In genomic region chr10:114259825-114260224, GRCh38 we compare ENCODE assay signal across 21 cellular contexts. TPM values are rescaled to one million over a fixed set of nuclear protein-coding genes. Genes with fewer than 3 reads are reported as not detected.
DNase-seq lines count a peak whose midpoint lies in the region; ATAC-seq and TF ChIP-seq lines count a peak whose summit lies in the region.
"Had no signal": no experiment of that assay in that cellular context is flagged by ENCODE, and none has a peak within 500 bp of the region (broad histone marks: within the 10 kb centered on the region; RNA-seq: fewer than 3 reads in every experiment).

No MANE protein-coding gene starts in this region.

- peak; percentile 88 for DNase-seq in AG08395 (ENCODE audit: low spot score)
- DNase-seq in NCI-H226: peak; percentile 63
- DNase-seq in omental fat pad (ENCODE audit: low spot score): no peak
- DNase-seq in amniotic stem cell (lab: John Stamatoyannopoulos, UW): no peak
- DNase-seq in iPS-NIHi7 (ENCODE audit: extremely low spot score): no peak
- no peak for DNase-seq in Caco-2
- DNase-seq: activated CD4-positive, alpha-beta T cell treated with anti-CD3 and anti-CD28 coated beads for 36 hours; activated naive CD4-positive, alpha-beta T cell treated with anti-CD3 and anti-CD28 coated beads, Interleukin-2, amount 50 U/mL, for 16 hours; foreskin melanocyte; NCI-H1105; NCI-H2171 treated with DMSO at 0.1 percent for 48 hours; nucleus accumbens; SHP77 treated with DMSO at 0.1 percent for 48 hours; stimulated activated naive B cell treated with anti-CD40 and anti-IgM and Interleukin-4, amounts not matched to agents 10 μg/mL and 1 μg/mL and 100 μg/mL, for 72 hours; T1000 had no signal

- WGBS in gastroesophageal sphincter (ENCODE audit: low coverage in 1 of 2), 2 donors: 55 to 74% methylated on average over 2 to 5 of the region's 10 CpGs

- TF ChIP-seq EP300 in gastroesophageal sphincter (IDR thresholded peaks at IDR 0.05): no peak

- H3K4me1 ChIP-seq in gastroesophageal sphincter (peaks cover 0 to 17% (median 0%) of the 10 kb centered on the region in 3 donors), Caco-2 (peaks cover 4% of the 10 kb centered on the region; the same call in 1 of the 2 replicates)
- H3K4me1 ChIP-seq: A549 had no signal

- no peak for TF ChIP-seq POLR2A in gastroesophageal sphincter (IDR thresholded peaks at IDR 0.05)

- intact Hi-C loops in Caco-2 (cut with micrococcal nuclease; ENCODE audit: unreplicated experiment): no loop called here

- no peaks in the 10 kb centered on the region for H3K9me3 Mint-ChIP-seq in Caco-2 (ENCODE audit: unreplicated experiment)
- H3K9me3 Mint-ChIP-seq: stimulated activated naive B cell treated with anti-CD40 and anti-IgM and Interleukin-4, amounts not matched to agents 10 μg/mL and 1 μg/mL and 100 μg/mL, for 72 hours; type B pancreatic cell had no signal

- no peak overlapping the region for H3K4me3 Mint-ChIP-seq in Caco-2 (ENCODE audit: unreplicated experiment)
- H3K4me3 Mint-ChIP-seq: activated CD4-positive, alpha-beta T cell treated with anti-CD3 and anti-CD28 coated beads for 36 hours; stimulated activated naive B cell treated with anti-CD40 and anti-IgM and Interleukin-4, amounts not matched to agents 10 μg/mL and 1 μg/mL and 100 μg/mL, for 72 hours; type B pancreatic cell had no signal

- H3K27ac ChIP-seq in gastroesophageal sphincter: peak overlapping the region in 3 of 4 donors; percentile 25 to 56 (median 54)
- H3K27ac ChIP-seq: A549, HL-60 had no signal

- POLR2A ChIA-PET in Caco-2 (lab: Charles Lee): no interaction called here

- peaks cover 15% of the 10 kb centered on the region for H3K4me1 Mint-ChIP-seq in Caco-2 (ENCODE audit: low read depth, unreplicated experiment)

- TF ChIP-seq CTCF in gastroesophageal sphincter (IDR thresholded peaks at IDR 0.05): no peak
- no peak for TF ChIP-seq CTCF in omental fat pad (IDR thresholded peaks at IDR 0.05)
- TF ChIP-seq CTCF in Caco-2 (IDR thresholded peaks at IDR 0.05; ENCODE audit: insufficient read depth in 1 of 2, low read depth in 1 of 2, low read length in 1 of 2, severe bottlenecking in 1 of 2, unreplicated experiment in 1 of 2): no peak

- H3K9me3 ChIP-seq in gastroesophageal sphincter: no peaks in the 10 kb centered on the region
- no peaks in the 10 kb centered on the region for H3K9me3 ChIP-seq in Caco-2
- H3K9me3 ChIP-seq: A549 had no signal

- no peaks in the 10 kb centered on the region for H3K27me3 ChIP-seq in gastroesophageal sphincter
- H3K27me3 ChIP-seq in Caco-2 (replicated peaks; ENCODE audit: control insufficient read depth, insufficient read depth, low read length): no peaks in the 10 kb centered on the region

- H3K4me3 ChIP-seq in gastroesophageal sphincter (no peak overlapping the region), Caco-2 (ENCODE audit: low read depth, low read length) (no peak overlapping the region)
- H3K4me3 ChIP-seq: A549, K562 had no signal

- no peaks in the 10 kb centered on the region for H3K27me3 Mint-ChIP-seq in Caco-2 (ENCODE audit: insufficient read depth, unreplicated experiment)
- H3K27me3 Mint-ChIP-seq: activated CD4-positive, alpha-beta T cell treated with anti-CD3 and anti-CD28 coated beads for 36 hours; stimulated activated naive B cell treated with anti-CD40 and anti-IgM and Interleukin-4, amounts not matched to agents 10 μg/mL and 1 μg/mL and 100 μg/mL, for 72 hours; type B pancreatic cell had no signal

- peaks cover 1% of the 10 kb centered on the region for H3K36me3 Mint-ChIP-seq in Caco-2 (ENCODE audit: insufficient read depth, unreplicated experiment)
- H3K36me3 Mint-ChIP-seq: stimulated activated naive B cell treated with anti-CD40 and anti-IgM and Interleukin-4, amounts not matched to agents 10 μg/mL and 1 μg/mL and 100 μg/mL, for 72 hours had no signal

- BruUV-seq in Caco-2 (replicated peaks; lab: Mats Ljungman, UMichigan): no TSS peak

- ATAC-seq in gastroesophageal sphincter (peak; percentile 92), omental fat pad (ENCODE audit: low FRiP score) (peak; percentile 93), GM19463 (IDR thresholded peaks at IDR 0.05; ENCODE audit: unreplicated experiment) (no peak)
- ATAC-seq: A549; activated CD4-positive, alpha-beta T cell treated with anti-CD3 and anti-CD28 coated beads for 36 hours; K562; stimulated activated naive B cell treated with anti-CD40 and anti-IgM and Interleukin-4, amounts not matched to agents 10 μg/mL and 1 μg/mL and 100 μg/mL, for 72 hours had no signal

- H3K27ac Mint-ChIP-seq in Caco-2 (ENCODE audit: unreplicated experiment): no peak overlapping the region
- H3K27ac Mint-ChIP-seq: activated CD4-positive, alpha-beta T cell treated with anti-CD3 and anti-CD28 coated beads for 36 hours; stimulated activated naive B cell treated with anti-CD40 and anti-IgM and Interleukin-4, amounts not matched to agents 10 μg/mL and 1 μg/mL and 100 μg/mL, for 72 hours; type B pancreatic cell had no signal

- CTCF ChIA-PET in Caco-2 (lab: Charles Lee): no interaction called here

- H3K36me3 ChIP-seq in gastroesophageal sphincter: no peaks in the 10 kb centered on the region
- no peaks in the 10 kb centered on the region for H3K36me3 ChIP-seq in Caco-2 (ENCODE audit: control insufficient read depth, insufficient read depth, low read length)

RNA-seq across cellular contexts. Expression of gene VWA2, which starts 20.8 kb away (rescaled TPM):
- total RNA-seq in gastroesophageal sphincter: under 1 TPM in 2 of 4 donors, not detected in 2; 0.13 to 0.25 TPM
- total RNA-seq in omental fat pad: 1 to 10 TPM in 1 of 4 donors, under 1 TPM in 2, not detected in 1; 0.09 to 1.4 (median 0.48) TPM
- total RNA-seq in Caco-2 (2022): 1.2 and 1.3 TPM in 2 replicates
- total RNA-seq: activated CD4-positive, alpha-beta T cell treated with anti-CD3 and anti-CD28 coated beads for 36 hours; K562 had no signal

Comparison
In these comparisons a context has a peak if more than half of its experiments do, and no peak if none do; other contexts are left out.
1. DNase-seq: peak in AG08395 (single experiment) and NCI-H226 (single experiment); none in omental fat pad (single experiment), amniotic stem cell (single experiment), iPS-NIHi7 (single experiment) and Caco-2 (0 of 2).